Comparison of ENCODE assay signal across 16 cellular contexts in genomic region chr2:24054366-24055010, GRCh38. TPM values are rescaled to one million over a fixed set of nuclear protein-coding genes. Genes with fewer than 3 reads are reported as not detected.
DNase-seq lines count a peak whose midpoint lies in the region; ATAC-seq and TF ChIP-seq lines count a peak whose summit lies in the region.
"Had no signal": no experiment of that assay in that cellular context is flagged by ENCODE, and none has a peak within 500 bp of the region (broad histone marks: within the 10 kb centered on the region; RNA-seq: fewer than 3 reads in every experiment).

No MANE protein-coding gene starts in this region.

- H3K4me1 ChIP-seq in SK-N-SH (ENCODE audit: control insufficient read depth in 1 of 2, insufficient read depth in 2 of 2, low read depth in 1 of 2, low read length in 1 of 2), result peaks cover 0 to 15% of the 10 kb centered on the region in 2 experiments; a peak in 1 of 4 replicates

- no peaks in the 10 kb centered on the region for H4K20me1 ChIP-seq in SK-N-SH (ENCODE audit: insufficient read depth)
- H4K20me1 ChIP-seq: BLaER1 treated with 17β-estradiol and CSF1 and Interleukin-3, amounts not matched to agents 10 nM and 100 nM had no signal

- TF ChIP-seq EP300 in SK-N-SH (IDR thresholded peaks at IDR 0.05; ENCODE audit: borderline replicate concordance in 1 of 2, low read depth in 1 of 2, low read length in 1 of 2), result no peak

- H3K79me2 ChIP-seq in SK-N-SH (ENCODE audit: insufficient read depth), result no peaks in the 10 kb centered on the region

- TF ChIP-seq CTCF in SK-N-SH (IDR thresholded peaks at IDR 0.05) (no peak), endothelial cell (IDR thresholded peaks at IDR 0.05; ENCODE audit: unreplicated experiment) (no peak)

- ATAC-seq in SK-N-SH treated with all-trans-retinoic acid at 6 μM for 48 hours, result no peak
- ATAC-seq: GM23338 had no signal

- no peak overlapping the region for H3K4me3 ChIP-seq in SK-N-SH (ENCODE audit: low read depth in 2 of 2, low read length in 1 of 2)
- H3K4me3 ChIP-seq: BLaER1 treated with 17β-estradiol and CSF1 and Interleukin-3, amounts not matched to agents 10 nM and 100 nM; GM23338 had no signal

- no peak overlapping the region for H3K4me2 ChIP-seq in SK-N-SH
- H3K4me2 ChIP-seq: BLaER1 treated with 17β-estradiol and CSF1 and Interleukin-3, amounts not matched to agents 10 nM and 100 nM; GM23338 had no signal

- H3K27me3 Mint-ChIP-seq in endothelial cell (ENCODE audit: unreplicated experiment), result peaks cover 2% of the 10 kb centered on the region
- no peaks in the 10 kb centered on the region for H3K27me3 Mint-ChIP-seq in activated naive CD8-positive, alpha-beta T cell treated with anti-CD3 and anti-CD28 coated beads for 36 hours

- CTCF ChIA-PET in SK-N-SH (lab: Yijun Ruan, JAX), result interaction anchor here (1.5 to 1.9 kb wide), 4 partner anchors 12 to 230 kb away, joined by 3 to 4 read pairs (median 4); partner anchors contain the start of gene SF3B6

- H3K36me3 ChIP-seq in SK-N-SH (replicated peaks in 1 of 2; ENCODE audit: control insufficient read depth in 1 of 2, insufficient read depth in 2 of 2, low read length in 1 of 2), result peaks cover 0 to 11% of the 10 kb centered on the region in 2 experiments
- H3K36me3 ChIP-seq: BLaER1 treated with 17β-estradiol and CSF1 and Interleukin-3, amounts not matched to agents 10 nM and 100 nM had no signal

- H3K9me3 ChIP-seq in SK-N-SH, result no peaks in the 10 kb centered on the region

- H3K27ac ChIP-seq in SK-N-SH (ENCODE audit: low read depth in 2 of 2, low read length in 1 of 2), result peak overlapping the region in 1 of 2 experiments; percentile 56; a peak in 1 of 4 replicates
- H3K27ac ChIP-seq: BLaER1 treated with 17β-estradiol and CSF1 and Interleukin-3, amounts not matched to agents 10 nM and 100 nM had no signal

- no peak for TF ChIP-seq RAD21 in SK-N-SH (IDR thresholded peaks at IDR 0.05; ENCODE audit: low read length)

- DNase-seq in SK-N-SH (peak; percentile 37), SK-N-DZ (ENCODE audit: low spot score) (peak; percentile 61), endothelial cell (ENCODE audit: low spot score) (no peak), GOT3 (lab: John Stamatoyannopoulos, UW) (no peak), RPMI8226 (no peak)
- DNase-seq in activated naive CD8-positive, alpha-beta T cell treated with anti-CD3 and anti-CD28 coated beads for 36 hours, result no peak
- DNase-seq: 8988T; AML-193; Calu3; CD4-positive, alpha-beta T cell; DMS 273 treated with DMSO at 0.1 percent for 48 hours; H9 had no signal

- no peak overlapping the region for H2AFZ ChIP-seq in SK-N-SH (ENCODE audit: low read depth)
- H2AFZ ChIP-seq: GM23338 had no signal

- POLR2A ChIA-PET in SK-N-SH (lab: Yijun Ruan, JAX), result interaction anchor here (1.0 kb wide), 1 partner anchor 12 kb away, joined by 4 read pairs; no protein-coding TSS in a partner anchor

- no peak overlapping the region for H3K27ac Mint-ChIP-seq in endothelial cell (ENCODE audit: unreplicated experiment)
- no peak overlapping the region for H3K27ac Mint-ChIP-seq in activated naive CD8-positive, alpha-beta T cell treated with anti-CD3 and anti-CD28 coated beads for 36 hours
- H3K27ac Mint-ChIP-seq: CD4-positive, alpha-beta T cell; GM23338; H9 had no signal

- peaks cover 9% of the 10 kb centered on the region for H3F3A ChIP-seq in SK-N-SH (replicated peaks; ENCODE audit: insufficient read depth)

- no peak overlapping the region for H3K9ac ChIP-seq in SK-N-SH
- H3K9ac ChIP-seq: BLaER1 treated with 17β-estradiol and CSF1 and Interleukin-3, amounts not matched to agents 10 nM and 100 nM had no signal

- WGBS in SK-N-SH (ENCODE audit: low lambda C conversion rate), result 62% methylated on average over 8 of the region's 8 CpGs

- no peaks in the 10 kb centered on the region for H3K27me3 ChIP-seq in SK-N-SH (ENCODE audit: insufficient read depth)

- no peaks in the 10 kb centered on the region for H3K4me1 Mint-ChIP-seq in endothelial cell (ENCODE audit: unreplicated experiment)
- no peaks in the 10 kb centered on the region for H3K4me1 Mint-ChIP-seq in activated naive CD8-positive, alpha-beta T cell treated with anti-CD3 and anti-CD28 coated beads for 36 hours
- H3K4me1 Mint-ChIP-seq: GM23338, H9 had no signal

- peaks cover 15% of the 10 kb centered on the region for H3K36me3 Mint-ChIP-seq in endothelial cell (ENCODE audit: low read depth, unreplicated experiment)
- H3K36me3 Mint-ChIP-seq in activated naive CD8-positive, alpha-beta T cell treated with anti-CD3 and anti-CD28 coated beads for 36 hours, result no peaks in the 10 kb centered on the region

- H3K4me3 Mint-ChIP-seq in endothelial cell (ENCODE audit: unreplicated experiment), result peak overlapping the region; percentile 47
- H3K4me3 Mint-ChIP-seq in activated naive CD8-positive, alpha-beta T cell treated with anti-CD3 and anti-CD28 coated beads for 36 hours, result no peak overlapping the region
- H3K4me3 Mint-ChIP-seq: CD4-positive, alpha-beta T cell; GM23338; H9 had no signal

- no peaks in the 10 kb centered on the region for H3K9me3 Mint-ChIP-seq in endothelial cell (ENCODE audit: unreplicated experiment)
- H3K9me3 Mint-ChIP-seq in activated naive CD8-positive, alpha-beta T cell treated with anti-CD3 and anti-CD28 coated beads for 36 hours, result no peaks in the 10 kb centered on the region
- H3K9me3 Mint-ChIP-seq: CD4-positive, alpha-beta T cell; GM23338; H9 had no signal

- H3K9me2 ChIP-seq in SK-N-SH, result no peaks in the 10 kb centered on the region

TF ChIP-seq in SK-N-SH, 30 proteins besides CTCF, POLR2A, EP300 and RAD21 (continues in another document):
- TF ChIP-seq TCF12 (IDR thresholded peaks at IDR 0.05) (no peak), YY1 (IDR thresholded peaks at IDR 0.05; ENCODE audit: low read depth) (no peak)
- TF ChIP-seq, protein P1, sequence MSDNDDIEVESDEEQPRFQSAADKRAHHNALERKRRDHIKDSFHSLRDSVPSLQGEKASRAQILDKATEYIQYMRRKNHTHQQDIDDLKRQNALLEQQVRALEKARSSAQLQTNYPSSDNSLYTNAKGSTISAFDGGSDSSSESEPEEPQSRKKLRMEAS (IDR thresholded peaks at IDR 0.05; ENCODE audit: low read depth), result no peak

TF ChIP-seq in SK-N-SH treated with all-trans-retinoic acid at 6 μM for 48 hours, 23 proteins besides CTCF, POLR2A, EP300 and RAD21 (continues in another document):
- TF ChIP-seq, protein P2, sequence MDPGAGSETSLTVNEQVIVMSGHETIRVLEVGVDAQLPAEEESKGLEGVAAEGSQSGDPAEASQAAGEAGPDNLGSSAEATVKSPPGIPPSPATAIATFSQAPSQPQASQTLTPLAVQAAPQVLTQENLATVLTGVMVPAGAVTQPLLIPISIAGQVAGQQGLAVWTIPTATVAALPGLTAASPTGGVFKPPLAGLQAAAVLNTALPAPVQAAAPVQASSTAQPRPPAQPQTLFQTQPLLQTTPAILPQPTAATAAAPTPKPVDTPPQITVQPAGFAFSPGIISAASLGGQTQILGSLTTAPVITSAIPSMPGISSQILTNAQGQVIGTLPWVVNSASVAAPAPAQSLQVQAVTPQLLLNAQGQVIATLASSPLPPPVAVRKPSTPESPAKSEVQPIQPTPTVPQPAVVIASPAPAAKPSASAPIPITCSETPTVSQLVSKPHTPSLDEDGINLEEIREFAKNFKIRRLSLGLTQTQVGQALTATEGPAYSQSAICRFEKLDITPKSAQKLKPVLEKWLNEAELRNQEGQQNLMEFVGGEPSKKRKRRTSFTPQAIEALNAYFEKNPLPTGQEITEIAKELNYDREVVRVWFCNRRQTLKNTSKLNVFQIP (CRISPR knock-in tag; IDR thresholded peaks at IDR 0.05; ENCODE audit: borderline replicate concordance, low read depth), result no peak
- TF ChIP-seq ISL1 (CRISPR knock-in tag; IDR thresholded peaks at IDR 0.05) (no peak), CSDC2 (CRISPR knock-in tag; IDR thresholded peaks at IDR 0.05) (no peak)

RNA-seq across cellular contexts. Expression of gene FKBP1B, which starts 4.9 kb away (rescaled TPM):
- polyA plus RNA-seq in SK-N-SH (2012; rRNA removed), result 69.7 and 72.4 TPM in 2 replicates
- 70.9 and 74.8 TPM in 2 replicates for polyA plus RNA-seq in SK-N-SH (2012; cell fraction: cytosol; rRNA removed)
- 35.5 and 45.1 TPM in 2 replicates for polyA plus RNA-seq in SK-N-SH (2012; cell fraction: nucleus; rRNA removed)
- 33.9 and 47.8 TPM in 2 replicates for polyA plus RNA-seq in SK-N-DZ (2014; cell fraction: cytosol; rRNA removed)
- 23.8 and 33.4 TPM in 2 replicates for polyA plus RNA-seq in SK-N-DZ (2014; cell fraction: nucleus; rRNA removed)
- 31.1 TPM for total RNA-seq in endothelial cell (ENCODE audit: unreplicated experiment)
- total RNA-seq in activated naive CD8-positive, alpha-beta T cell treated with anti-CD3 and anti-CD28 coated beads for 36 hours, result 1 to 10 TPM in 1 of 2 experiments, under 1 TPM in 1; 0.99 to 1.0 TPM

RNA-seq across cellular contexts. Expression of gene WDCP, which starts 7.3 kb away (rescaled TPM):
- 7.1 and 11.9 TPM in 2 replicates for polyA plus RNA-seq in SK-N-SH (2012; rRNA removed)
- 7.2 and 8.2 TPM in 2 replicates for polyA plus RNA-seq in SK-N-SH (2012; cell fraction: cytosol; rRNA removed)
- 11.9 and 20.3 TPM in 2 replicates for polyA plus RNA-seq in SK-N-SH (2012; cell fraction: nucleus; rRNA removed)
- polyA plus RNA-seq in SK-N-DZ (2014; cell fraction: cytosol; rRNA removed), result 18.7 and 18.8 TPM in 2 replicates
- polyA plus RNA-seq in SK-N-DZ (2014; cell fraction: nucleus; rRNA removed), result 12.1 and 16.3 TPM in 2 replicates
- 13.4 TPM for total RNA-seq in endothelial cell (ENCODE audit: unreplicated experiment)
- total RNA-seq in activated naive CD8-positive, alpha-beta T cell treated with anti-CD3 and anti-CD28 coated beads for 36 hours, result 10 to 100 TPM; 20.9 to 22.2 TPM

RNA-seq across cellular contexts. Expression of gene SF3B6, which starts 21.6 kb away (rescaled TPM):
- polyA plus RNA-seq in SK-N-SH (2012; rRNA removed), result 275 and 295 TPM in 2 replicates
- polyA plus RNA-seq in SK-N-SH (2012; cell fraction: cytosol; rRNA removed), result 400 and 550 TPM in 2 replicates
- 99.6 and 106 TPM in 2 replicates for polyA plus RNA-seq in SK-N-SH (2012; cell fraction: nucleus; rRNA removed)
- 193 and 230 TPM in 2 replicates for polyA plus RNA-seq in SK-N-DZ (2014; cell fraction: cytosol; rRNA removed)
- polyA plus RNA-seq in SK-N-DZ (2014; cell fraction: nucleus; rRNA removed), result 152 and 208 TPM in 2 replicates
- total RNA-seq in endothelial cell (ENCODE audit: unreplicated experiment), result 67.5 TPM
- total RNA-seq in activated naive CD8-positive, alpha-beta T cell treated with anti-CD3 and anti-CD28 coated beads for 36 hours, result 100 to 1,000 TPM; 159 to 165 TPM

RNA-seq across cellular contexts. Expression of gene TP53I3, which starts 30.1 kb away (rescaled TPM):
- 110 and 116 TPM in 2 replicates for polyA plus RNA-seq in SK-N-SH (2012; rRNA removed)
- 49.8 and 71.0 TPM in 2 replicates for polyA plus RNA-seq in SK-N-SH (2012; cell fraction: cytosol; rRNA removed)
- polyA plus RNA-seq in SK-N-SH (2012; cell fraction: nucleus; rRNA removed), result 344 and 375 TPM in 2 replicates
- polyA plus RNA-seq in SK-N-DZ (2014; cell fraction: cytosol; rRNA removed), result 17.5 and 19.9 TPM in 2 replicates
- polyA plus RNA-seq in SK-N-DZ (2014; cell fraction: nucleus; rRNA removed), result 38.0 and 40.3 TPM in 2 replicates
- total RNA-seq in endothelial cell (ENCODE audit: unreplicated experiment), result 81.5 TPM
- total RNA-seq in activated naive CD8-positive, alpha-beta T cell treated with anti-CD3 and anti-CD28 coated beads for 36 hours, result 1 to 10 TPM; 1.8 to 2.3 TPM

RNA-seq across cellular contexts. Expression of gene MFSD2B, which starts 44.6 kb away (rescaled TPM):
- polyA plus RNA-seq in SK-N-SH (2012; rRNA removed), result 0.16 TPM in 1 of 2 replicates, not detected in the other
- polyA plus RNA-seq in SK-N-SH (2012; cell fraction: cytosol; rRNA removed), result 0.09 TPM in 2 replicates
- polyA plus RNA-seq in SK-N-SH (2012; cell fraction: nucleus; rRNA removed), result 0.25 and 0.38 TPM in 2 replicates
- not detected in 2 replicates for polyA plus RNA-seq in SK-N-DZ (2014; cell fraction: cytosol; rRNA removed)
- 0.12 TPM in 1 of 2 replicates, not detected in the other for polyA plus RNA-seq in SK-N-DZ (2014; cell fraction: nucleus; rRNA removed)
- not detected for total RNA-seq in endothelial cell (ENCODE audit: unreplicated experiment)
- total RNA-seq in activated naive CD8-positive, alpha-beta T cell treated with anti-CD3 and anti-CD28 coated beads for 36 hours, result under 1 TPM; 0.36 to 0.37 TPM
- total RNA-seq: Calu3, HT1080 had no signal

Comparison
In these comparisons a context has a peak if more than half of its experiments do, and no peak if none do; other contexts are left out.
1. DNase-seq: peak in SK-N-SH (single experiment) and SK-N-DZ (single experiment); none in endothelial cell (single experiment), GOT3 (single experiment), activated naive CD8-positive, alpha-beta T cell treated with anti-CD3 and anti-CD28 coated beads for 36 hours (single experiment) and RPMI8226 (single experiment).
2. RNA of gene FKBP1B, which starts 4.9 kb away (total RNA-seq): 31.1 TPM in endothelial cell (single experiment); 0.99 to 1.0 TPM in activated naive CD8-positive, alpha-beta T cell treated with anti-CD3 and anti-CD28 coated beads for 36 hours; every median in the first group is over 10 times any median in the second.